ENCODE assay signal across 18 cellular contexts in the genomic region with DNA sequence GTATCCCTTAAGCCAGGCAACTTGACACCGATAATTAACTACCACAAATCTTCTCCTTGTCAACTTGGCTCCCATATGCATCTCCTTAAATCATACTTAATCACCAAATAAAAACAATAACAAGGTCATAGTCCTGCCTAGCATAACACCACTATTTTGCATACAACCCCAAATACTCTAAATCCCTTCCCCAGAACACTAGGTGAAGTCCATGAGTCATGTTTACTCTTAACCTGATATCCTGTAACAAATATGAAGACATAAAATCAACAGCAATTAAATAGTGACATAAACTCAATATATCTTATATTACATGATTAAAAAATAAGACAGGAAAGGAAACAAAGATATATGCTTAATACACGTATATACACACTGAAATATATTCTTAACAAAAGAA.
DNase-seq lines count a peak whose midpoint lies in the region; ATAC-seq, FAIRE-seq and TF ChIP-seq lines count a peak whose summit lies in the region.
"Had no signal": no experiment of that assay in that cellular context is flagged by ENCODE, and none has a peak within 500 bp of the region (broad histone marks: within the 10 kb centered on the region; RNA-seq: fewer than 3 reads in every experiment).

No MANE protein-coding gene starts in this region.

- no TSS peak for BruUV-seq in PC-3 (replicated peaks; lab: Mats Ljungman, UMichigan)

- POLR2A ChIA-PET in PC-3 (lab: Charles Lee; ENCODE audit: unreplicated experiment) (no interaction called here), RWPE1 (lab: Yijun Ruan, JAX; ENCODE audit: low non-redundant PET) (no interaction called here)

- H3F3A ChIP-seq in PC-3 (ENCODE audit: low read length, unreplicated experiment): no peaks in the 10 kb centered on the region

- H3K4me3 ChIP-seq in PC-3 (ENCODE audit: low read length) (no peak overlapping the region), Karpas-422 (ENCODE audit: low read length) (no peak overlapping the region)
- H3K4me3 ChIP-seq: GM12878 had no signal

- peak overlapping the region; percentile 40 for H3K4me2 ChIP-seq in PC-3 (ENCODE audit: low read length)
- H3K4me2 ChIP-seq in Karpas-422 (ENCODE audit: low read depth, low read length, poor library complexity, severe bottlenecking): no peak overlapping the region

- no peaks in the 10 kb centered on the region for H4K20me1 ChIP-seq in PC-3 (ENCODE audit: low read length)
- H4K20me1 ChIP-seq in Karpas-422 (ENCODE audit: insufficient read depth, low read depth, low read length): no peaks in the 10 kb centered on the region

- H3K9ac ChIP-seq in PC-3 (ENCODE audit: low read length): peak overlapping the region; percentile 64
- no peak overlapping the region for H3K9ac ChIP-seq in Karpas-422 (ENCODE audit: low read length)

- peak; percentile 87 for ATAC-seq in PC-3
- ATAC-seq: GM12878 had no signal

- H3K79me2 ChIP-seq in PC-3 (ENCODE audit: low read length): no peaks in the 10 kb centered on the region
- no peaks in the 10 kb centered on the region for H3K79me2 ChIP-seq in Karpas-422 (ENCODE audit: low read length)

- H2AFZ ChIP-seq in PC-3 (ENCODE audit: low read length) (no peak overlapping the region), Karpas-422 (ENCODE audit: low read length) (no peak overlapping the region)

- DNase-seq in DMS53 treated with DMSO at 0.1 percent for 48 hours (lab: John Stamatoyannopoulos, UW; ENCODE audit: unreplicated experiment): peak; percentile 43
- no peak for DNase-seq in H54 (ENCODE audit: insufficient read length, low spot score)
- peak; percentile 60 for DNase-seq in PC-3
- no peak for DNase-seq in hepatic stellate cell (ENCODE audit: low spot score)
- no peak for DNase-seq in RWPE1 (ENCODE audit: low spot score)
- DNase-seq in Karpas-422: no peak
- DNase-seq: AML-193; Caco-2; CD4-positive, alpha-beta T cell; DMS79 treated with DMSO at 0.1 percent for 48 hours; GOT3; H9; IMR-90 had no signal

- no peak for TF ChIP-seq POLR2A in H54 (IDR thresholded peaks at IDR 0.05; ENCODE audit: low read depth, low read length)

- H3K36me3 ChIP-seq in PC-3 (ENCODE audit: low read depth, low read length) (no peaks in the 10 kb centered on the region), Karpas-422 (ENCODE audit: insufficient read depth, low read length) (no peaks in the 10 kb centered on the region)

- H3K27ac ChIP-seq in PC-3 (ENCODE audit: low read length) (peak overlapping the region; percentile 90), RWPE1 (no peak overlapping the region), Karpas-422 (ENCODE audit: low read length) (no peak overlapping the region)
- H3K27ac ChIP-seq: C4-2B had no signal

- H3K27me3 ChIP-seq in PC-3 (ENCODE audit: low read length) (no peaks in the 10 kb centered on the region), Karpas-422 (ENCODE audit: low read length) (no peaks in the 10 kb centered on the region)

- FAIRE-seq in H54 (lab: Jason Lieb, UNC): peak; percentile 78
- FAIRE-seq: A204.1, D721Med, GM12878, HTR-8/SVneo had no signal

- no peaks in the 10 kb centered on the region for H3K9me3 ChIP-seq in PC-3 (ENCODE audit: low read length)
- no peaks in the 10 kb centered on the region for H3K9me3 ChIP-seq in Karpas-422 (ENCODE audit: low read length)

- H3K9me2 ChIP-seq in PC-3 (replicated peaks; ENCODE audit: low read length) (no peaks in the 10 kb centered on the region), Karpas-422 (replicated peaks; ENCODE audit: insufficient read depth, low read length) (no peaks in the 10 kb centered on the region)

- TF ChIP-seq CTCF in PC-3 (conservative IDR thresholded peaks at IDR 0.05; ENCODE audit: low read depth, low read length) (no peak), RWPE1 (conservative IDR thresholded peaks at IDR 0.05; ENCODE audit: low read depth) (no peak)

- H3K4me1 ChIP-seq in PC-3 (ENCODE audit: insufficient read depth, low read length) (peaks cover 24% of the 10 kb centered on the region), Karpas-422 (ENCODE audit: low read length) (no peaks in the 10 kb centered on the region; the same call in 1 of the 2 replicates)

- CTCF ChIA-PET in PC-3 (lab: Charles Lee): no interaction called here
- CTCF ChIA-PET in RWPE1 (lab: Yijun Ruan, JAX): no interaction called here

- intact Hi-C loops in PC-3 (cut with micrococcal nuclease): loop anchor here (5.0 kb wide), 1 partner anchor 220 kb away; no protein-coding TSS in a partner anchor

Comparison
In these comparisons a context has a peak if more than half of its experiments do, and no peak if none do; other contexts are left out.
1. DNase-seq: peak in DMS53 treated with DMSO at 0.1 percent for 48 hours (single experiment) and PC-3 (single experiment); none in H54 (single experiment), hepatic stellate cell (single experiment), RWPE1 (single experiment) and Karpas-422 (single experiment).